ENCODE assay signal across 21 cellular contexts in genomic region chr11:78583889-78584288, GRCh38.
"Had no signal": no experiment of that assay in that cellular context is flagged by ENCODE, and none has a peak within 500 bp of the region (broad histone marks: within the 10 kb centered on the region; RNA-seq: fewer than 3 reads in every experiment).

No MANE protein-coding gene starts in this region.

- H3K4me1 Mint-ChIP-seq: activated CD4-positive, alpha-beta memory T cell treated with anti-CD3 and anti-CD28 coated beads, Interleukin-2, amount 10 ng/mL, durations not matched to agents 7 days and 5 days; activated naive CD4-positive, alpha-beta T cell treated with anti-CD3 and anti-CD28 coated beads, Interleukin-2, amount 10 ng/mL, durations not matched to agents 7 days and 5 days; natural killer cell; stimulated activated memory B cell treated with anti-CD40 and anti-IgM and Interleukin-4, amounts not matched to agents 10 μg/mL and 1 μg/mL and 100 μg/mL, for 72 hours had no signal

- H3K4me2 ChIP-seq: smooth muscle cell had no signal

- H3K4me1 ChIP-seq: body of pancreas, heart right ventricle, sigmoid colon, stomach, suprapubic skin, tibial nerve had no signal

- ATAC-seq: body of pancreas; heart right ventricle; left cardiac atrium; natural killer cell; stimulated activated memory B cell treated with anti-CD40 and anti-IgM and Interleukin-4, amounts not matched to agents 10 μg/mL and 1 μg/mL and 100 μg/mL, for 72 hours had no signal

- H3K4me3 Mint-ChIP-seq: activated CD4-positive, alpha-beta memory T cell treated with anti-CD3 and anti-CD28 coated beads, Interleukin-2, amount 10 ng/mL, durations not matched to agents 7 days and 5 days; activated naive CD4-positive, alpha-beta T cell treated with anti-CD3 and anti-CD28 coated beads, Interleukin-2, amount 10 ng/mL, durations not matched to agents 7 days and 5 days; endodermal cell; natural killer cell; stimulated activated memory B cell treated with anti-CD40 and anti-IgM and Interleukin-4, amounts not matched to agents 10 μg/mL and 1 μg/mL and 100 μg/mL, for 72 hours had no signal

- H3K4me3 ChIP-seq: body of pancreas, cardiac muscle cell, heart right ventricle, sigmoid colon, smooth muscle cell, stomach, suprapubic skin, tibial nerve had no signal

- H3K36me3 ChIP-seq: cardiac muscle cell, heart right ventricle, sigmoid colon, stomach, suprapubic skin, tibial nerve had no signal

- H3K27ac ChIP-seq: body of pancreas, cardiac muscle cell, heart right ventricle, sigmoid colon, stomach, suprapubic skin, tibial nerve had no signal

- H3K27me3 ChIP-seq: body of pancreas, cardiac muscle cell, sigmoid colon, stomach, suprapubic skin, tibial nerve had no signal

- H3K27ac Mint-ChIP-seq: activated CD4-positive, alpha-beta memory T cell treated with anti-CD3 and anti-CD28 coated beads, Interleukin-2, amount 10 ng/mL, durations not matched to agents 7 days and 5 days; activated naive CD4-positive, alpha-beta T cell treated with anti-CD3 and anti-CD28 coated beads, Interleukin-2, amount 10 ng/mL, durations not matched to agents 7 days and 5 days; endodermal cell; natural killer cell; stimulated activated memory B cell treated with anti-CD40 and anti-IgM and Interleukin-4, amounts not matched to agents 10 μg/mL and 1 μg/mL and 100 μg/mL, for 72 hours had no signal

- DNase-seq: activated CD4-positive, alpha-beta memory T cell treated with anti-CD3 and anti-CD28 coated beads, Interleukin-2, amount 10 ng/mL, durations not matched to agents 7 days and 5 days; activated CD4-positive, alpha-beta T cell treated with anti-CD3 and anti-CD28 coated beads for 48 hours; activated CD4-positive, CD25-positive, alpha-beta regulatory T cell; activated effector memory CD4-positive, alpha-beta T cell treated with anti-CD3 and anti-CD28 coated beads, Interleukin-2, amount 50 U/mL, for 16 hours; activated naive CD4-positive, alpha-beta T cell treated with anti-CD3 and anti-CD28 coated beads, Interleukin-2, amount 10 ng/mL, durations not matched to agents 7 days and 5 days; body of pancreas; cortex of kidney; endodermal cell; heart right ventricle; islet precursor cell; left cardiac atrium; midbrain; natural killer cell; sigmoid colon; stimulated activated CD4-positive, alpha-beta T cell treated with anti-CD3 and anti-CD28 coated beads, Interleukin-15, amount 100 ng/mL, for 24 hours; stomach had no signal
